In the genomic region with DNA sequence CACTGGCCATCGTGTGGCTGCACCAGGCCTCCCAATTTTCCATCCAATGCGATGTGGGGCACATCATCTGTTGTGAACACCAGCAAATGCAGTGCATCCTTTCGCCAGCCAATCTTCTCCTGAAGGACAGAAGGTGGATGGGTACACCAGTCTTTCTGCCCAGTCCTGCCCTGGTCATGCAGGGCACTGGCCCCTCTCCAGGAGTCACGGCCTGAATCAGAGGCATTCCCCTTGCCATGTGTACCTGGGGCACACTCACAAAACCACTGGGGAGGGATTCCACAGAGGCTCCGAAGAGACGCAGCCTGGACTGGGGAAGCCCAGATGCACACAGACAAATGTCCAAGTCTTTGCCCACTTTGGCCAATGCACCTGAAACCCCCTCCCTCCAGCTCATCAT, we compare ENCODE assay signal across 17 cellular contexts.
DNase-seq lines count a peak whose midpoint lies in the region; ATAC-seq and TF ChIP-seq lines count a peak whose summit lies in the region.
"Had no signal": no experiment of that assay in that cellular context is flagged by ENCODE, and none has a peak within 500 bp of the region (broad histone marks: within the 10 kb centered on the region; RNA-seq: fewer than 3 reads in every experiment).

No MANE protein-coding gene starts in this region.

- peaks cover 24 to 70% of the 10 kb centered on the region in 2 donors for H3K27me3 Mint-ChIP-seq in effector memory CD8-positive, alpha-beta T cell

- no peak for TF ChIP-seq CTCF in IMR-90 (conservative IDR thresholded peaks at IDR 0.05; ENCODE audit: low read depth, low read length)
- TF ChIP-seq CTCF in upper lobe of right lung (IDR thresholded peaks at IDR 0.05): no peak

- POLR2A ChIA-PET in IMR-90 (lab: Charles Lee; ENCODE audit: unreplicated experiment): no interaction called here

- H3K27ac ChIP-seq in IMR-90 (ENCODE audit: insufficient read depth, low read length) (no peak overlapping the region), upper lobe of right lung (no peak overlapping the region)
- H3K27ac ChIP-seq: BLaER1, C4-2B had no signal

- H3K36me3 Mint-ChIP-seq in effector memory CD8-positive, alpha-beta T cell (ENCODE audit: insufficient read depth): no peaks in the 10 kb centered on the region
- H3K36me3 Mint-ChIP-seq: CD8-positive, alpha-beta memory T cell had no signal

- no peak for ATAC-seq in IMR-90 (ENCODE audit: low read depth)
- ATAC-seq in sciatic nerve: no peak
- ATAC-seq in effector memory CD8-positive, alpha-beta T cell (replicated peaks): no peak
- ATAC-seq in upper lobe of right lung: no peak
- ATAC-seq: HCT116 had no signal

- H3K4me1 Mint-ChIP-seq in effector memory CD8-positive, alpha-beta T cell (ENCODE audit: low read depth in 2 of 2): no peaks in the 10 kb centered on the region
- H3K4me1 Mint-ChIP-seq: B cell; CD8-positive, alpha-beta memory T cell had no signal

- peak overlapping the region; percentile 23 for H2AK5ac ChIP-seq in IMR-90 (ENCODE audit: low read depth, low read length)

- H3K27ac Mint-ChIP-seq in effector memory CD8-positive, alpha-beta T cell: no peak overlapping the region
- H3K27ac Mint-ChIP-seq: B cell; CD4-positive, alpha-beta T cell; CD8-positive, alpha-beta memory T cell had no signal

- no peak overlapping the region for H3K14ac ChIP-seq in IMR-90 (replicated peaks; ENCODE audit: low read depth, low read length)

- H3K4ac ChIP-seq in IMR-90 (ENCODE audit: low read depth, low read length): no peak overlapping the region

- dilution Hi-C loops in IMR-90 (cut with HindIII; ENCODE audit: low sequenced_read_pairs, unreplicated experiment): no loop called here

- no peak overlapping the region for H2BK20ac ChIP-seq in IMR-90 (ENCODE audit: low read depth, low read length)

- no TSS peak for BruUV-seq in IMR-90 (replicated peaks; lab: Mats Ljungman, UMichigan)

- no peak overlapping the region for H2AFZ ChIP-seq in IMR-90 (replicated peaks; ENCODE audit: low read length, poor library complexity)

- H3K36me3 ChIP-seq in IMR-90 (ENCODE audit: control insufficient read depth, insufficient read depth, low read length) (peaks cover 14% of the 10 kb centered on the region), upper lobe of right lung (no peaks in the 10 kb centered on the region)
- H3K36me3 ChIP-seq: BLaER1 had no signal

- 97% methylated on average over 4 of the region's 6 CpGs; no CpG with 5 or more reads in 1 of the 2 experiments for WGBS in IMR-90 (ENCODE audit: extremely low coverage in 2 of 2, insufficient read length in 1 of 2), 2 experiments

- H3K56ac ChIP-seq in IMR-90 (ENCODE audit: extremely low read depth, insufficient read depth, low read length): no peak overlapping the region

- H3K4me3 ChIP-seq in IMR-90 (ENCODE audit: insufficient read depth, low read depth, low read length) (no peak overlapping the region), upper lobe of right lung (no peak overlapping the region)
- H3K4me3 ChIP-seq: BLaER1 had no signal

- no peak overlapping the region for H3K4me2 ChIP-seq in IMR-90 (ENCODE audit: low read depth, low read length)

- DNase-seq in IMR-90 (no peak), islet precursor cell (peak; percentile 27), sciatic nerve (ENCODE audit: low spot score) (peak; percentile 23), SIG-M5 treated with dmso at 0.1 percent for 504 hours (lab: John Stamatoyannopoulos, UW; ENCODE audit: unreplicated experiment) (no peak), upper lobe of right lung (no peak)
- DNase-seq in effector memory CD8-positive, alpha-beta T cell: no peak
- DNase-seq: CD4-positive, alpha-beta T cell; CD8-positive, alpha-beta memory T cell; DMS53; DMS79 treated with DMSO at 0.1 percent for 48 hours; GF-D8; GOT3; H7 had no signal

- H3K4me3 Mint-ChIP-seq in effector memory CD8-positive, alpha-beta T cell: no peak overlapping the region
- H3K4me3 Mint-ChIP-seq: B cell; CD4-positive, alpha-beta T cell; CD8-positive, alpha-beta memory T cell had no signal

- H3K18ac ChIP-seq in IMR-90 (ENCODE audit: low read depth, low read length): no peak overlapping the region

- H3K9me1 ChIP-seq in IMR-90 (ENCODE audit: insufficient read depth, low read length): peaks cover 23% of the 10 kb centered on the region

- no peak overlapping the region for H2BK5ac ChIP-seq in IMR-90 (ENCODE audit: low read depth, low read length, poor library complexity, severe bottlenecking)

- H3K27me3 ChIP-seq in IMR-90 (ENCODE audit: control insufficient read depth, insufficient read depth, low read length): no peaks in the 10 kb centered on the region
- no peaks in the 10 kb centered on the region for H3K27me3 ChIP-seq in upper lobe of right lung
- H3K27me3 ChIP-seq: BLaER1 had no signal

- H3K4me1 ChIP-seq in IMR-90 (ENCODE audit: control insufficient read depth, insufficient read depth, low read length): peaks cover 18% of the 10 kb centered on the region
- H3K4me1 ChIP-seq in upper lobe of right lung: peaks cover 2% of the 10 kb centered on the region

- in situ Hi-C loops in IMR-90 (cut with MboI; ENCODE audit: low sequenced_read_pairs): no loop called here

- no peak overlapping the region for H4K8ac ChIP-seq in IMR-90 (ENCODE audit: low read depth in 2 of 2, low read length in 2 of 2)

- H4K5ac ChIP-seq in IMR-90 (ENCODE audit: low read depth, low read length): no peak overlapping the region

- intact Hi-C loops in IMR-90 (cut with micrococcal nuclease) (no loop called here), sciatic nerve (cut with DNase I) (no loop called here), upper lobe of right lung (cut with DNase I) (no loop called here)

- H2AK9ac ChIP-seq in IMR-90 (replicated peaks; ENCODE audit: low read depth, low read length, poor library complexity): no peak overlapping the region

- no peak overlapping the region for H3K9ac ChIP-seq in IMR-90 (ENCODE audit: low read depth, low read length)
- H3K9ac ChIP-seq: BLaER1 had no signal

- H3K9me3 Mint-ChIP-seq in effector memory CD8-positive, alpha-beta T cell: no peaks in the 10 kb centered on the region
- H3K9me3 Mint-ChIP-seq: CD4-positive, alpha-beta T cell; CD8-positive, alpha-beta memory T cell had no signal

- no peak for TF ChIP-seq POLR2A in IMR-90 (IDR thresholded peaks at IDR 0.05; ENCODE audit: low read depth, low read length)

- CTCF ChIA-PET in IMR-90 (lab: Yijun Ruan, JAX): no interaction called here

- H3K9me3 ChIP-seq in IMR-90 (ENCODE audit: control insufficient read depth, insufficient read depth, low read length) (no peaks in the 10 kb centered on the region), upper lobe of right lung (no peaks in the 10 kb centered on the region)
- H3K9me3 ChIP-seq: BLaER1 had no signal

- peaks cover 25 to 43% of the 10 kb centered on the region in 2 experiments for H3K79me1 ChIP-seq in IMR-90 (ENCODE audit: low read depth in 1 of 2, low read length in 2 of 2)

- no peak overlapping the region for H3K23ac ChIP-seq in IMR-90 (ENCODE audit: low read depth, low read length)

- no peak for TF ChIP-seq RAD21 in IMR-90 (IDR thresholded peaks at IDR 0.05; ENCODE audit: low read length)

- H2BK120ac ChIP-seq in IMR-90 (ENCODE audit: low read depth, low read length): no peak overlapping the region

- H4K91ac ChIP-seq in IMR-90 (ENCODE audit: insufficient read depth, low read depth, low read length): no peak overlapping the region

- H4K20me1 ChIP-seq in IMR-90 (ENCODE audit: insufficient read depth, low read length): peaks cover 2% of the 10 kb centered on the region; the same call in 1 of the 2 replicates
- H4K20me1 ChIP-seq: BLaER1 had no signal

- H2BK15ac ChIP-seq in IMR-90 (ENCODE audit: low read depth, low read length): no peak overlapping the region

TF ChIP-seq in IMR-90, 13 proteins besides CTCF, POLR2A, EP300 and RAD21:
- TF ChIP-seq MAFK (IDR thresholded peaks at IDR 0.05; ENCODE audit: low read depth, low read length): no peak
- no peak for TF ChIP-seq NFE2L2 (IDR thresholded peaks at IDR 0.05; ENCODE audit: low read depth, low read length)
- TF ChIP-seq RCOR1 (IDR thresholded peaks at IDR 0.05; ENCODE audit: insufficient replicate concordance, low read length): no peak
- TF ChIP-seq MAZ (IDR thresholded peaks at IDR 0.05; ENCODE audit: borderline replicate concordance, low read depth, low read length): no peak
- TF ChIP-seq SMC3 (IDR thresholded peaks at IDR 0.05; ENCODE audit: low read depth, low read length): no peak
- no peak for TF ChIP-seq RFX5 (IDR thresholded peaks at IDR 0.05; ENCODE audit: low read depth, low read length)
- TF ChIP-seq, protein P1, sequence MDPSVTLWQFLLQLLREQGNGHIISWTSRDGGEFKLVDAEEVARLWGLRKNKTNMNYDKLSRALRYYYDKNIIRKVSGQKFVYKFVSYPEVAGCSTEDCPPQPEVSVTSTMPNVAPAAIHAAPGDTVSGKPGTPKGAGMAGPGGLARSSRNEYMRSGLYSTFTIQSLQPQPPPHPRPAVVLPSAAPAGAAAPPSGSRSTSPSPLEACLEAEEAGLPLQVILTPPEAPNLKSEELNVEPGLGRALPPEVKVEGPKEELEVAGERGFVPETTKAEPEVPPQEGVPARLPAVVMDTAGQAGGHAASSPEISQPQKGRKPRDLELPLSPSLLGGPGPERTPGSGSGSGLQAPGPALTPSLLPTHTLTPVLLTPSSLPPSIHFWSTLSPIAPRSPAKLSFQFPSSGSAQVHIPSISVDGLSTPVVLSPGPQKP (IDR thresholded peaks at IDR 0.05; ENCODE audit: borderline replicate concordance, low read depth, low read length): no peak
- TF ChIP-seq CEBPB (IDR thresholded peaks at IDR 0.05; ENCODE audit: low read depth, low read length): no peak

Comparison
In these comparisons a context has a peak if more than half of its experiments do, and no peak if none do; other contexts are left out.
1. DNase-seq: peak in islet precursor cell (single experiment) and sciatic nerve (single experiment); none in IMR-90 (single experiment), effector memory CD8-positive, alpha-beta T cell (0 of 3), SIG-M5 treated with dmso at 0.1 percent for 504 hours (single experiment) and upper lobe of right lung (single experiment).